In genomic region chr7:159027803-159028455, GRCh38 we compare ENCODE assay signal across 10 cellular contexts.
DNase-seq lines count a peak whose midpoint lies in the region; ATAC-seq and TF ChIP-seq lines count a peak whose summit lies in the region.
"Had no signal": no experiment of that assay in that cellular context is flagged by ENCODE, and none has a peak within 500 bp of the region (broad histone marks: within the 10 kb centered on the region; RNA-seq: fewer than 3 reads in every experiment).

No MANE protein-coding gene starts in this region.

- H3K27ac ChIP-seq in GM23248 = no peak overlapping the region
- no peak overlapping the region for H3K27ac ChIP-seq in lower lobe of right lung
- H3K27ac ChIP-seq in osteoblast (ENCODE audit: low read depth, low read length) = no peak overlapping the region
- H3K27ac ChIP-seq: adrenal gland had no signal

- H3K4me2 ChIP-seq in GM23248 (ENCODE audit: unreplicated experiment) (no peak overlapping the region), osteoblast (ENCODE audit: insufficient read depth, low read length) (no peak overlapping the region)

- no peaks in the 10 kb centered on the region for H3K9me2 ChIP-seq in GM23248 (ENCODE audit: insufficient read depth)

- H3K79me2 ChIP-seq in GM23248 (ENCODE audit: insufficient read depth) (no peaks in the 10 kb centered on the region), osteoblast (ENCODE audit: insufficient read depth, low read length) (no peaks in the 10 kb centered on the region)

- H3K4me1 ChIP-seq in GM23248 (ENCODE audit: insufficient read depth) (no peaks in the 10 kb centered on the region), lower lobe of right lung (no peaks in the 10 kb centered on the region), osteoblast (ENCODE audit: insufficient read depth, low read length) (peaks cover 3% of the 10 kb centered on the region)

- no peak overlapping the region for H3K9ac ChIP-seq in GM23248

- H3K27me3 ChIP-seq in GM23248 (replicated peaks; ENCODE audit: insufficient read depth) = no peaks in the 10 kb centered on the region
- peaks cover 23% of the 10 kb centered on the region for H3K27me3 ChIP-seq in lower lobe of right lung (ENCODE audit: low read depth)
- no peaks in the 10 kb centered on the region for H3K27me3 ChIP-seq in osteoblast (ENCODE audit: insufficient read depth, low read length)
- H3K27me3 ChIP-seq: adrenal gland had no signal

- DNase-seq in ACHN (peak; percentile 65), GM23248 (peak; percentile 42), lower lobe of right lung (no peak), middle frontal gyrus (ENCODE audit: extremely low spot score, low spot score) (no peak), osteoblast (ENCODE audit: insufficient read length, low spot score, missing footprints) (no peak), NCI-H2081 (lab: John Stamatoyannopoulos, UW) (no peak)
- DNase-seq in activated CD8-positive, alpha-beta memory T cell treated with anti-CD3 and anti-CD28 coated beads for 24 hours = peak; percentile 49

- ATAC-seq in lower lobe of right lung (peak; percentile 12 to 55), GM18868 (IDR thresholded peaks at IDR 0.05; ENCODE audit: unreplicated experiment) (no peak)
- ATAC-seq: naive thymus-derived CD8-positive, alpha-beta T cell had no signal

- no peaks in the 10 kb centered on the region for H4K20me1 ChIP-seq in GM23248 (ENCODE audit: insufficient read depth)
- H4K20me1 ChIP-seq in osteoblast (ENCODE audit: insufficient read depth, low read length) = no peaks in the 10 kb centered on the region

- H3F3A ChIP-seq in GM23248 (ENCODE audit: insufficient read depth) = no peaks in the 10 kb centered on the region

- TF ChIP-seq CTCF in lower lobe of right lung (IDR thresholded peaks at IDR 0.05) (no peak), osteoblast (IDR thresholded peaks at IDR 0.05; ENCODE audit: extremely low read depth, low read depth, low read length) (no peak)

- H2AFZ ChIP-seq in GM23248 (no peak overlapping the region), osteoblast (ENCODE audit: low read length) (no peak overlapping the region)

- H3K9me3 ChIP-seq in GM23248 (ENCODE audit: low read depth) (no peaks in the 10 kb centered on the region), lower lobe of right lung (no peaks in the 10 kb centered on the region), osteoblast (ENCODE audit: low read depth, low read length) (no peaks in the 10 kb centered on the region)
- H3K9me3 ChIP-seq: adrenal gland had no signal

- no peaks in the 10 kb centered on the region for H3K36me3 ChIP-seq in GM23248 (ENCODE audit: low read depth)
- no peaks in the 10 kb centered on the region for H3K36me3 ChIP-seq in lower lobe of right lung
- no peaks in the 10 kb centered on the region for H3K36me3 ChIP-seq in osteoblast (ENCODE audit: insufficient read depth, low read length)
- H3K36me3 ChIP-seq: adrenal gland had no signal

- 24% methylated on average over 19 of the region's 19 CpGs for WGBS in GM23248 (ENCODE audit: low coverage in 1 of 2, low lambda C conversion rate in 2 of 2, missing lambda C conversion rate in 2 of 2), 2 experiments

- intact Hi-C loops in lower lobe of right lung (cut with DNase I) = no loop called here

- no peak overlapping the region for H3K4me3 ChIP-seq in GM23248
- H3K4me3 ChIP-seq in lower lobe of right lung = no peak overlapping the region
- H3K4me3 ChIP-seq in osteoblast (ENCODE audit: insufficient read depth, low read length) = no peak overlapping the region
- H3K4me3 ChIP-seq: adrenal gland had no signal

- in situ Hi-C loops in ACHN (cut with HindIII; ENCODE audit: low pct_ligation_motif_present, low pct_unique_long_range_greater_than_20kb, low sequenced_read_pairs) (no loop called here), GM23248 (cut with MboI) (no loop called here)

Comparison
In these comparisons a context has a peak if more than half of its experiments do, and no peak if none do; other contexts are left out.
1. DNase-seq: peak in ACHN (single experiment), GM23248 (single experiment) and activated CD8-positive, alpha-beta memory T cell treated with anti-CD3 and anti-CD28 coated beads for 24 hours (single experiment); none in lower lobe of right lung (single experiment), middle frontal gyrus (single experiment), osteoblast (single experiment) and NCI-H2081 (0 of 2).